In genomic region chr2:226909836-226910235, GRCh38 we compare ENCODE assay signal across 17 cellular contexts.
"Had no signal": no experiment of that assay in that cellular context is flagged by ENCODE, and none has a peak within 500 bp of the region (broad histone marks: within the 10 kb centered on the region; RNA-seq: fewer than 3 reads in every experiment).

No MANE protein-coding gene starts in this region.

- H3K27me3 Mint-ChIP-seq: activated CD4-positive, alpha-beta T cell treated with anti-CD3 and anti-CD28 coated beads, Interleukin-2, amount 10 ng/mL, durations not matched to agents 24 days and 14 days; activated CD8-positive, alpha-beta T cell treated with anti-CD3 and anti-CD28 coated beads for 36 hours; activated naive CD8-positive, alpha-beta T cell treated with anti-CD3 and anti-CD28 coated beads, Interleukin-2, amount 10 ng/mL, durations not matched to agents 7 days and 5 days; activated T-helper 17 cell treated with anti-CD3 and anti-CD28 coated beads, Interleukin-2, amount 50 U/mL, for 72 hours; natural killer cell treated with Interleukin-12 subunit alpha and Interleukin-12 subunit beta and Interleukin-15 and Interleukin-18, amount 100 ng/mL, for 72 hours had no signal

- DNase-seq: activated CD4-positive, alpha-beta T cell treated with anti-CD3 and anti-CD28 coated beads, Interleukin-2, amount 10 ng/mL, durations not matched to agents 24 days and 14 days; activated CD8-positive, alpha-beta T cell treated with anti-CD3 and anti-CD28 coated beads for 36 hours; activated naive CD4-positive, alpha-beta T cell treated with Interleukin-2 at 50 U/mL for 16 hours; activated naive CD8-positive, alpha-beta T cell treated with anti-CD3 and anti-CD28 coated beads, Interleukin-2, amount 10 ng/mL, durations not matched to agents 7 days and 5 days; activated T-cell treated with anti-CD3 and anti-CD28 coated beads, Interleukin-2, amount 50 U/mL, for 1 hour; amygdala; dermis blood vessel endothelial cell; effector memory CD4-positive, alpha-beta T cell; mesendoderm; stimulated activated CD4-positive, alpha-beta T cell treated with anti-CD3 and anti-CD28 coated beads, Interleukin-4, amount 100 ng/mL, for 4 hours; stimulated activated naive CD4-positive, alpha-beta T cell; T-helper 9 cell; thyroid gland had no signal

- ATAC-seq: activated CD8-positive, alpha-beta T cell treated with anti-CD3 and anti-CD28 coated beads for 36 hours; activated T-helper 17 cell treated with anti-CD3 and anti-CD28 coated beads, Interleukin-2, amount 50 U/mL, for 72 hours; natural killer cell treated with Interleukin-12 subunit alpha and Interleukin-12 subunit beta and Interleukin-15 and Interleukin-18, amount 100 ng/mL, for 72 hours; sciatic nerve had no signal

- H3K4me3 Mint-ChIP-seq: activated CD4-positive, alpha-beta T cell treated with anti-CD3 and anti-CD28 coated beads, Interleukin-2, amount 10 ng/mL, durations not matched to agents 24 days and 14 days; activated CD8-positive, alpha-beta T cell treated with anti-CD3 and anti-CD28 coated beads for 36 hours; activated naive CD8-positive, alpha-beta T cell treated with anti-CD3 and anti-CD28 coated beads, Interleukin-2, amount 10 ng/mL, durations not matched to agents 7 days and 5 days; activated T-helper 17 cell treated with anti-CD3 and anti-CD28 coated beads, Interleukin-2, amount 50 U/mL, for 72 hours; natural killer cell treated with Interleukin-12 subunit alpha and Interleukin-12 subunit beta and Interleukin-15 and Interleukin-18, amount 100 ng/mL, for 72 hours had no signal

- FAIRE-seq: endothelial cell of umbilical vein had no signal

- H3K27ac Mint-ChIP-seq: activated CD4-positive, alpha-beta T cell treated with anti-CD3 and anti-CD28 coated beads, Interleukin-2, amount 10 ng/mL, durations not matched to agents 24 days and 14 days; activated CD8-positive, alpha-beta T cell treated with anti-CD3 and anti-CD28 coated beads for 36 hours; activated naive CD8-positive, alpha-beta T cell treated with anti-CD3 and anti-CD28 coated beads, Interleukin-2, amount 10 ng/mL, durations not matched to agents 7 days and 5 days; activated T-helper 17 cell treated with anti-CD3 and anti-CD28 coated beads, Interleukin-2, amount 50 U/mL, for 72 hours; natural killer cell treated with Interleukin-12 subunit alpha and Interleukin-12 subunit beta and Interleukin-15 and Interleukin-18, amount 100 ng/mL, for 72 hours had no signal

- H3K9me3 Mint-ChIP-seq: activated naive CD8-positive, alpha-beta T cell treated with anti-CD3 and anti-CD28 coated beads, Interleukin-2, amount 10 ng/mL, durations not matched to agents 7 days and 5 days; activated T-helper 17 cell treated with anti-CD3 and anti-CD28 coated beads, Interleukin-2, amount 50 U/mL, for 72 hours; natural killer cell treated with Interleukin-12 subunit alpha and Interleukin-12 subunit beta and Interleukin-15 and Interleukin-18, amount 100 ng/mL, for 72 hours had no signal
